In the genomic region with DNA sequence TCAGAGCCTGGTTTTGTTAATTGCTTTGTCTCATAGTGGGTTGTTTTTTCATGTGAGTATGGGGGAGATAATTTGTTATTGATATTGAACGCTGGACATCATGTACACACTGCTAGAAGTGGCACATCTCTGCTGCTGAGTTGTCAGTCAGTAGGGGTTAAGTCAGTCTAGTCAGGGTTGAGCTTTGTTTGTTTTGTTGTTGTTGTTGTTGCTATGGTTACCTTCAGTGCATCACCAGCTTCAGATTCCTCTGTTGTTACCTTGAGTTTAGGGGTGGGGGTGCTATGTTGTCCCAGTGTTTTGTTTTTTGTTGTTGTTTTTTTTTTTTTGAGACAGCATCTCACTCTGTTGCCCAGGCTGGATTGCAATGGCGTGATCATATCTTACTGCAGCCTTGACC, we compare ENCODE assay signal across 13 cellular contexts. TPM values are rescaled to one million over a fixed set of nuclear protein-coding genes. Genes with fewer than 3 reads are reported as not detected.
DNase-seq lines count a peak whose midpoint lies in the region; ATAC-seq and TF ChIP-seq lines count a peak whose summit lies in the region.
"Had no signal": no experiment of that assay in that cellular context is flagged by ENCODE, and none has a peak within 500 bp of the region (broad histone marks: within the 10 kb centered on the region; RNA-seq: fewer than 3 reads in every experiment).

No MANE protein-coding gene starts in this region.

- H3K4me3 ChIP-seq in fibroblast of pulmonary artery (replicated peaks; ENCODE audit: low read depth, low read length) (no peak overlapping the region), brain microvascular endothelial cell (ENCODE audit: low read depth, low read length) (no peak overlapping the region)
- H3K4me3 ChIP-seq: esophagus squamous epithelium had no signal

- H3K36me3 ChIP-seq in brain microvascular endothelial cell (replicated peaks): no peaks in the 10 kb centered on the region

- H3K4me1 Mint-ChIP-seq in CD14-positive monocyte: no peaks in the 10 kb centered on the region
- peaks cover 46% of the 10 kb centered on the region for H3K4me1 Mint-ChIP-seq in activated CD8-positive, alpha-beta T cell treated with anti-CD3 and anti-CD28 coated beads for 36 hours (ENCODE audit: low read depth)

- H3K4me3 Mint-ChIP-seq in CD14-positive monocyte: no peak overlapping the region
- H3K4me3 Mint-ChIP-seq in activated CD8-positive, alpha-beta T cell treated with anti-CD3 and anti-CD28 coated beads for 36 hours: no peak overlapping the region

- peak; percentile 42 for ATAC-seq in HG02981 (IDR thresholded peaks at IDR 0.05; ENCODE audit: unreplicated experiment)
- ATAC-seq in activated CD8-positive, alpha-beta T cell treated with anti-CD3 and anti-CD28 coated beads for 36 hours: no peak
- no peak for ATAC-seq in HG03025 (IDR thresholded peaks at IDR 0.05; ENCODE audit: low FRiP score, unreplicated experiment)

- H3K27ac ChIP-seq in brain microvascular endothelial cell: no peak overlapping the region
- H3K27ac ChIP-seq: esophagus squamous epithelium, parathyroid adenoma had no signal

- in situ Hi-C loops in brain microvascular endothelial cell (cut with HindIII; ENCODE audit: low pct_ligation_motif_present, low sequenced_read_pairs): no loop called here

- H3K36me3 Mint-ChIP-seq in CD14-positive monocyte: peaks cover 14 to 23% of the 10 kb centered on the region in 2 donors
- H3K36me3 Mint-ChIP-seq in activated CD8-positive, alpha-beta T cell treated with anti-CD3 and anti-CD28 coated beads for 36 hours (ENCODE audit: low read depth): peaks cover 25% of the 10 kb centered on the region

- POLR2A ChIA-PET in activated CD8-positive, alpha-beta T cell treated with anti-CD3 and anti-CD28 coated beads for 36 hours (lab: Charles Lee): no interaction called here

- H3K27ac Mint-ChIP-seq in CD14-positive monocyte: peak overlapping the region in 5 of 7 donors; percentile 23 to 67 (median 57)
- H3K27ac Mint-ChIP-seq in activated CD8-positive, alpha-beta T cell treated with anti-CD3 and anti-CD28 coated beads for 36 hours: peak overlapping the region; percentile 71

- DNase-seq in CD14-positive monocyte (ENCODE audit: low spot score) (no peak), fibroblast of pulmonary artery (ENCODE audit: low read depth) (peak; percentile 40), iPS-NIHi11 (ENCODE audit: low spot score) (no peak), NCI-H510A treated with DMSO at 0.1 percent for 48 hours (lab: John Stamatoyannopoulos, UW) (no peak), brain microvascular endothelial cell (no peak)
- no peak for DNase-seq in activated CD8-positive, alpha-beta T cell treated with anti-CD3 and anti-CD28 coated beads for 36 hours
- DNase-seq: anterior cingulate cortex, COR-L47, esophagus squamous epithelium, NCI-H2171 treated with DMSO at 0.1 percent for 48 hours had no signal

- H3K27me3 Mint-ChIP-seq in CD14-positive monocyte (ENCODE audit: low read depth in 3 of 3): peaks cover 0 to 4% (median 0%) of the 10 kb centered on the region in 3 donors
- H3K27me3 Mint-ChIP-seq in activated CD8-positive, alpha-beta T cell treated with anti-CD3 and anti-CD28 coated beads for 36 hours: no peaks in the 10 kb centered on the region

- CTCF ChIA-PET in activated CD8-positive, alpha-beta T cell treated with anti-CD3 and anti-CD28 coated beads for 36 hours (lab: Charles Lee): interaction anchor here (0.7 kb wide), 1 partner anchor 29 kb away, joined by 3 read pairs; no protein-coding TSS in a partner anchor

- TF ChIP-seq CTCF in CD14-positive monocyte (IDR thresholded peaks at IDR 0.05) (no peak), fibroblast of pulmonary artery (IDR thresholded peaks at IDR 0.05; ENCODE audit: low read length, missing control alignments) (no peak), brain microvascular endothelial cell (IDR thresholded peaks at IDR 0.05; ENCODE audit: low read depth, low read length, missing control alignments) (no peak)
- no peak for TF ChIP-seq CTCF in activated CD8-positive, alpha-beta T cell treated with anti-CD3 and anti-CD28 coated beads for 36 hours (IDR thresholded peaks at IDR 0.05)

- H3K9me3 Mint-ChIP-seq in CD14-positive monocyte: peaks cover 0 to 2% (median 0%) of the 10 kb centered on the region in 7 donors
- H3K9me3 Mint-ChIP-seq in activated CD8-positive, alpha-beta T cell treated with anti-CD3 and anti-CD28 coated beads for 36 hours: no peaks in the 10 kb centered on the region

- no peaks in the 10 kb centered on the region for H3K27me3 ChIP-seq in brain microvascular endothelial cell (replicated peaks)
- H3K27me3 ChIP-seq: esophagus squamous epithelium had no signal

- intact Hi-C loops in CD14-positive monocyte (cut with micrococcal nuclease): loop anchor here in 1 of 2 donors (5.0 kb wide), 1 partner anchor 204 kb away; no protein-coding TSS in a partner anchor
- intact Hi-C loops in activated CD8-positive, alpha-beta T cell treated with anti-CD3 and anti-CD28 coated beads for 36 hours (cut with micrococcal nuclease): no loop called here

RNA-seq across cellular contexts. Expression of a gene that starts 9.9 kb away (rescaled TPM):
- polyA plus RNA-seq in CD14-positive monocyte: 10 to 100 TPM; 21.0 to 23.6 TPM
- 10 to 100 TPM; 14.3 to 15.9 TPM for total RNA-seq in activated CD8-positive, alpha-beta T cell treated with anti-CD3 and anti-CD28 coated beads for 36 hours
